8 cellular contexts compared by ENCODE assay signal in genomic region chr10:16777473-16778370, GRCh38. TPM values are rescaled to one million over a fixed set of nuclear protein-coding genes. Genes with fewer than 3 reads are reported as not detected.
DNase-seq lines count a peak whose midpoint lies in the region; ATAC-seq, FAIRE-seq and TF ChIP-seq lines count a peak whose summit lies in the region.

No MANE protein-coding gene starts in this region.

- H3K9me3 ChIP-seq in OCI-LY3 (ENCODE audit: insufficient read depth, low read length) (no peaks in the 10 kb centered on the region), HepG2 (ENCODE audit: low read length) (no peaks in the 10 kb centered on the region)

- H3K4me3 ChIP-seq in OCI-LY3 (ENCODE audit: low read length) (no peak overlapping the region), HepG2 (replicated peaks in 1 of 3; ENCODE audit: insufficient read depth in 1 of 3, low read depth in 2 of 3, low read length in 3 of 3) (no peak overlapping the region)

- 69% methylated on average over 7 of the region's 7 CpGs for WGBS in HepG2 (ENCODE audit: low lambda C conversion rate)

- no peaks in the 10 kb centered on the region for H3K79me2 ChIP-seq in OCI-LY3 (ENCODE audit: low read length)
- no peaks in the 10 kb centered on the region for H3K79me2 ChIP-seq in HepG2 (ENCODE audit: insufficient read depth, low read length)

- H4K20me1 ChIP-seq in OCI-LY3 (ENCODE audit: insufficient read depth, low read length) (no peaks in the 10 kb centered on the region), HepG2 (ENCODE audit: insufficient read depth, low read length) (no peaks in the 10 kb centered on the region)

- no peak overlapping the region for H3K9ac ChIP-seq in OCI-LY3 (ENCODE audit: low read length)
- H3K9ac ChIP-seq in HepG2 (ENCODE audit: insufficient read depth, low read depth, low read length): no peak overlapping the region

- ATAC-seq in HepG2: peak; percentile 44; the same call in 2 of the 3 replicates

- H3K27ac ChIP-seq in OCI-LY3 (ENCODE audit: low read length) (no peak overlapping the region), HepG2 (ENCODE audit: extremely low read length, insufficient read depth, low read length) (no peak overlapping the region)

- POLR2A ChIA-PET in HepG2 (lab: Yijun Ruan, JAX): no interaction called here

- H3K4me2 ChIP-seq in OCI-LY3 (ENCODE audit: low read length) (no peak overlapping the region), HepG2 (ENCODE audit: low read depth, low read length) (no peak overlapping the region)

- no peaks in the 10 kb centered on the region for H3K27me3 ChIP-seq in OCI-LY3 (ENCODE audit: low read depth, low read length)
- H3K27me3 ChIP-seq in HepG2 (ENCODE audit: control insufficient read depth in 1 of 2, insufficient read depth in 2 of 2, low read length in 2 of 2): no peaks in the 10 kb centered on the region

- TF ChIP-seq EP300 in HepG2 (IDR thresholded peaks at IDR 0.05; ENCODE audit: low read depth in 2 of 2, low read length in 2 of 2) (no peak), HepG2 (CRISPR knock-in tag; IDR thresholded peaks at IDR 0.05; ENCODE audit: borderline replicate concordance) (no peak)

- H3K36me3 ChIP-seq in OCI-LY3 (replicated peaks; ENCODE audit: low read depth, low read length) (no peaks in the 10 kb centered on the region), HepG2 (replicated peaks in 1 of 2; ENCODE audit: control insufficient read depth in 1 of 2, insufficient read depth in 2 of 2, low read length in 2 of 2) (no peaks in the 10 kb centered on the region; a peak in 1 of 5 replicates)

- TF ChIP-seq RAD21 in HepG2 (CRISPR knock-in tag; IDR thresholded peaks at IDR 0.05): peak; percentile 25; the same call in 1 of the 2 replicates

- peaks cover 6% of the 10 kb centered on the region; the same call in 1 of the 2 replicates for H3K4me1 ChIP-seq in OCI-LY3 (ENCODE audit: low read length)
- H3K4me1 ChIP-seq in HepG2 (ENCODE audit: insufficient read depth, low read length): 0 out of 2 replicates have a peak, but pooled peaks cover 6% of the 10 kb centered on the region

- DNase-seq in AML-193 (lab: John Stamatoyannopoulos, UW) (peak; percentile 41 to 62), GM12891 (ENCODE audit: insufficient read length, low spot score) (peak; percentile 32), HT1080 (ENCODE audit: low read depth) (peak; percentile 51), cerebellar cortex (ENCODE audit: low spot score) (peak; percentile 90), HepG2 (ENCODE audit: low spot score) (peak; percentile 50), urothelium cell line (ENCODE audit: low spot score) (peak; percentile 59)
- DNase-seq in activated CD8-positive, alpha-beta memory T cell treated with anti-CD3 and anti-CD28 coated beads, Interleukin-2, amount 50 U/mL, for 48 hours: no peak

- BruUV-seq in HepG2 (replicated peaks; lab: Mats Ljungman, UMichigan): no TSS peak

- in situ Hi-C loops in HepG2 (cut with HindIII; ENCODE audit: extremely low pct_ligation_motif_present, low pct_unique_long_range_greater_than_20kb): loop anchor here (25.0 kb wide), 2 partner anchors 665 to 890 kb away; no protein-coding TSS in a partner anchor

- H2AFZ ChIP-seq in OCI-LY3 (ENCODE audit: low read depth, low read length): no peak overlapping the region
- H2AFZ ChIP-seq in HepG2 (ENCODE audit: low read length): no peak overlapping the region

- FAIRE-seq in GM12891 (lab: Jason Lieb, UNC) (peak; percentile 58), HepG2 (lab: Jason Lieb, UNC) (no peak), urothelium cell line (lab: Jason Lieb, UNC) (no peak)

- TF ChIP-seq CTCF in OCI-LY3 (IDR thresholded peaks at IDR 0.05; ENCODE audit: low read depth, low read length) (peak; percentile 60), HepG2 (CRISPR knock-in tag; IDR thresholded peaks at IDR 0.05) (peak; percentile 68)

- TF ChIP-seq POLR2A in GM12891 (IDR thresholded peaks at IDR 0.05; ENCODE audit: low read depth, low read length) (no peak), HepG2 (IDR thresholded peaks at IDR 0.05; ENCODE audit: insufficient read depth in 1 of 2, low read depth in 2 of 2, low read length in 2 of 2) (no peak)

- intact Hi-C loops in HepG2 (cut with micrococcal nuclease; ENCODE audit: unreplicated experiment): loop anchor here (1.0 kb wide), 1 partner anchor 898 kb away; no protein-coding TSS in a partner anchor

- CTCF ChIA-PET in HepG2 (lab: Yijun Ruan, JAX; ENCODE audit: low intra/inter-chr PET ratio, low total read pairs): interaction anchor here (1.8 kb wide), 2 partner anchors 875 to 898 kb away, joined by 5 to 9 read pairs; no protein-coding TSS in a partner anchor

TF ChIP-seq in GM12891, 5 proteins besides CTCF, POLR2A, EP300 and RAD21:
- no peak for TF ChIP-seq SPI1 (IDR thresholded peaks at IDR 0.05; ENCODE audit: low read depth, low read length)
- TF ChIP-seq PAX5 (IDR thresholded peaks at IDR 0.05; ENCODE audit: insufficient read depth, low read length, severe bottlenecking): no peak
- TF ChIP-seq POLR2AphosphoS5 (IDR thresholded peaks at IDR 0.05; ENCODE audit: low read depth, low read length): no peak
- TF ChIP-seq POU2F2 (IDR thresholded peaks at IDR 0.05; ENCODE audit: low read depth, low read length): no peak
- no peak for TF ChIP-seq TAF1 (IDR thresholded peaks at IDR 0.05; ENCODE audit: low read depth, low read length)

TF ChIP-seq in HepG2, 621 proteins besides CTCF, POLR2A, EP300 and RAD21:
- TF ChIP-seq SMC3 (IDR thresholded peaks at IDR 0.05; ENCODE audit: low read length) (peak; percentile 40), ARID2 (CRISPR knock-in tag; IDR thresholded peaks at IDR 0.05; ENCODE audit: borderline replicate concordance) (no peak), STAG1 (CRISPR knock-in tag; IDR thresholded peaks at IDR 0.05) (peak; percentile 76), ZNF121 (CRISPR knock-in tag; IDR thresholded peaks at IDR 0.05) (peak; percentile 83), ZNF333 (CRISPR knock-in tag; IDR thresholded peaks at IDR 0.05; ENCODE audit: borderline replicate concordance) (no peak), HNRNPLL (IDR thresholded peaks at IDR 0.05; ENCODE audit: low read depth, low read length, poor library complexity, severe bottlenecking) (no peak)

RNA-seq across cellular contexts. Expression of gene RSU1, which starts 39.5 kb away (rescaled TPM):
- 29.0 TPM for polyA plus RNA-seq in GM12891 (2012; ENCODE audit: low read depth, missing spikeins)
- 42.5 and 69.9 TPM in 2 replicates for total RNA-seq in HT1080 (2014; rRNA removed; shearing (Covaris generic))
- polyA plus RNA-seq in HT1080 (2015; cell fraction: cytosol; rRNA removed): 47.3 and 52.1 TPM in 2 replicates
- 55.1 and 56.4 TPM in 2 replicates for polyA plus RNA-seq in HT1080 (2015; cell fraction: nucleus; rRNA removed)
- 35.1 and 49.7 TPM in 2 replicates for total RNA-seq in HepG2 (2016; rRNA removed; fragmentation: Illumina TruSeq; extraction: Trizol)
- 15.6 and 15.7 TPM in 2 replicates for total RNA-seq in HepG2 (2016; cell fraction: cytosol; rRNA removed; fragmentation: Illumina TruSeq; extraction: Trizol; ENCODE audit: low read depth)
- total RNA-seq in HepG2 (2016; cell fraction: insoluble cytoplasmic fraction; rRNA removed; fragmentation: Illumina TruSeq; extraction: Trizol): 35.5 and 50.0 TPM in 2 replicates
- total RNA-seq in HepG2 (2016; cell fraction: membrane; rRNA removed; fragmentation: Illumina TruSeq; extraction: Trizol): 17.5 and 18.7 TPM in 2 replicates
- 20.4 and 20.9 TPM in 2 replicates for total RNA-seq in HepG2 (2016; cell fraction: nucleus; rRNA removed; fragmentation: Illumina TruSeq; extraction: Trizol)
- polyA plus RNA-seq in HepG2 (2011; rRNA removed): 29.1 and 32.3 TPM in 2 replicates
- polyA plus RNA-seq in HepG2 (2011; cell fraction: cytosol; rRNA removed): 25.6 and 34.1 TPM in 2 replicates
- 8.2 and 11.1 TPM in 2 replicates for polyA plus RNA-seq in HepG2 (2011; cell fraction: nucleus; rRNA removed)
- 14.7 and 19.0 TPM in 2 replicates for polyA plus RNA-seq in HepG2 (2012)
- polyA plus RNA-seq in HepG2 (2016; cell fraction: cytosol; fragmentation: Illumina TruSeq; extraction: Trizol; ENCODE audit: low read depth): 13.0 and 14.4 TPM in 2 replicates
- 77.0 and 78.1 TPM in 2 replicates for polyA plus RNA-seq in HepG2 (2016; cell fraction: insoluble cytoplasmic fraction; fragmentation: Illumina TruSeq; extraction: Trizol; ENCODE audit: low read depth)
- 16.3 and 17.1 TPM in 2 replicates for polyA plus RNA-seq in HepG2 (2016; cell fraction: membrane; fragmentation: Illumina TruSeq; extraction: Trizol; ENCODE audit: low read depth)
- polyA plus RNA-seq in HepG2 (2016; cell fraction: nucleus; fragmentation: Illumina TruSeq; extraction: Trizol; ENCODE audit: insufficient read depth, low read depth): 27.2 and 28.1 TPM in 2 replicates
- 18.3 and 23.1 TPM in 2 replicates for polyA minus RNA-seq in HepG2 (2011; rRNA and poly(A)+ RNA removed; ENCODE audit: low replicate concordance)
- 18.7 and 20.7 TPM in 2 replicates for polyA minus RNA-seq in HepG2 (2011; cell fraction: cytosol; rRNA and poly(A)+ RNA removed)
- 10.7 and 20.3 TPM in 2 replicates for polyA minus RNA-seq in HepG2 (2011; cell fraction: nucleus; rRNA and poly(A)+ RNA removed)
